ENCODE assay signal across 15 cellular contexts in the genomic region with DNA sequence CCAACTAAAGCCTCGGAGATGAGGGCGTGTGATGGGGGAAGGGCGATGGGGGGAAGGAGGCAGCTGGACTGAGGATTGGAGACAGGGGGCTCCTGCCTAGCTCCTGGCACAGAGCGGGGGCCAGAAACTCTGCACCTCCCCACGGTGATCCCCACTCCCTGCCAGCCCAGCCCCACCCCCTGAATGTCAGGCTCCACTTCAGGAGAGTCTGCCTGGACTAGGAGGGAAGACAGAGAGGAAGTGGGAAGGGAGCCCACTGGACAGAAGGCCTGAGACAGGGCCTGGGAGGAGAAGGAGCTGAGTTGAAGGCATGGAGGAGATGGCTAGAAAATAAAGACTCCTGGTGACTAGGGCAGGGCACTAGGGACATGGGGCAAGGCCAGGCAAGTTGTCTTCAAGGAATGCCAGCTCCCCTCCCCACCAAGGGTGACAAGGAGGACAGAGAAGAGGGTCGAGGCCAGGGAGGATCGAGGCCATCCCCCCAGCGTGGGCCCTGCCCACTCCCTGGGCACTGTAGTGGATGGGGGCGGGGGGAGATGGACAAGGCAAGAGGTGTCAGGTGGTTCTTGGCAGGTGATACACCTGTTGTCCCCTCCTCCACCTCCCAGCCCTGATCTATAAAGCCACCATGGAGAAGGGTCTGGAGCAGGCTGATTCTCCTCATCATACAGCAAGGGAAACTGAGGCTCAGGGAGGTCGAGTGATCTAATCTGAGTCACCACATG. TPM values are rescaled to one million over a fixed set of nuclear protein-coding genes. Genes with fewer than 3 reads are reported as not detected.
"Had no signal": no experiment of that assay in that cellular context is flagged by ENCODE, and none has a peak within 500 bp of the region (broad histone marks: within the 10 kb centered on the region; RNA-seq: fewer than 3 reads in every experiment).

No MANE protein-coding gene starts in this region.

- H3K36me3 ChIP-seq: left ventricle myocardium inferior, upper lobe of left lung had no signal

- H3K9me3 ChIP-seq: left ventricle myocardium inferior, upper lobe of left lung had no signal

- DNase-seq: activated B cell treated with CpG ODN at 0.5 μM for 24 hours; activated CD4-positive, alpha-beta T cell treated with anti-CD3 and anti-CD28 coated beads for 36 hours; activated CD4-positive, alpha-beta T cell treated with anti-CD3 and anti-CD28 coated beads, Interleukin-2, amount 50 U/mL, for 48 hours; activated naive CD4-positive, alpha-beta T cell treated with Interleukin-2 at 50 U/mL for 16 hours; activated naive CD8-positive, alpha-beta T cell treated with anti-CD3 and anti-CD28 coated beads for 36 hours; activated T-cell treated with anti-CD3 and anti-CD28 coated beads, Interleukin-2, amount 50 U/mL, for 48 hours; amniotic stem cell; left ventricle myocardium inferior; naive thymus-derived CD8-positive, alpha-beta T cell; stimulated activated CD4-positive, alpha-beta T cell treated with anti-CD3 and anti-CD28 coated beads, Interleukin-4, amount 100 ng/mL, for 24 hours; stimulated activated naive CD4-positive, alpha-beta T cell treated with Interleukin-2 at 50 U/mL for 16 hours; T1000 had no signal

- ATAC-seq: activated CD4-positive, alpha-beta T cell treated with anti-CD3 and anti-CD28 coated beads for 36 hours; naive thymus-derived CD8-positive, alpha-beta T cell had no signal

- H3K27ac ChIP-seq: epithelial cell of prostate, left ventricle myocardium inferior, upper lobe of left lung had no signal

- H3K4me3 ChIP-seq: left ventricle myocardium inferior, upper lobe of left lung had no signal

RNA-seq across cellular contexts. Expression of gene SRCIN1, which starts 19.8 kb away (rescaled TPM):
- total RNA-seq: fibroblast of villous mesenchyme had no signal
- polyA plus RNA-seq: naive thymus-derived CD8-positive, alpha-beta T cell had no signal
